Comparison of ENCODE assay signal across 1 cellular context in the genomic region with DNA sequence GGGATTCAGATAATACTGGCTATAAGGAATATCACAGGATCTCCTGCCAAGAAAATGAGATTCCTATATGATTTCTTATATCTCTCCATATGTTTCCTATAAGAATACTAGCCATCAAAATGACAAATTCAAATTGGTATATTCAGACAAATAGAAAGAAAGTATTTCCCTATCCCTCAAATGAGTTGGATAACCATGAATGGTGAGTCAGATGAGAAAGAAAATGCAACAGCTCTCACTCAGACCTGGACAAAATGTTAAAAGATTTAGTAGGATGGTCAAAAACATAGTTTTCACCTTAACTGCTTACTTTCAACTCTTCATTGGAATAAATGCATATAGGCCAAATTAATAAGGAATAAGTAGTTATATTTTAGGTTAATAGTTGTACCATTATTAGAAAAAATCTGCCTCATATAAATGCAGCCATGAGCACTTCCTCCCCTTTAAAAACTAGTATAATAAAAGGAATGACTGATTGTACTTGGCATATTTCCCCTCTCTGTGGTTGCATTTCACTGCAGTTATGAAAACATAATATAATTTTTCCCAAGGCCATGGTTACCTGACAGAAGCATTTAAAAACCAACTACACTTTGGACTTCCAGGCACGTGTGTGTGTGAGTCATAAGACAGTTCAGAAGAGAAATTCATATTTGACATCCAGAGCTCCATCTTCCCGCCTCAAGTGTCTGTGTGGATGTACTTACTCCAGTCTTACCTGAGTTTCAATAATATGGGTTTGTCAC.
TF ChIP-seq lines count a peak whose summit lies in the region.

No MANE protein-coding gene starts in this region.

TF ChIP-seq in HepG2, 621 proteins besides CTCF, POLR2A, EP300 and RAD21:
- TF ChIP-seq ZNF326 (CRISPR knock-in tag; IDR thresholded peaks at IDR 0.05; ENCODE audit: borderline replicate concordance): no peak
- TF ChIP-seq NCOR1 (IDR thresholded peaks at IDR 0.05; ENCODE audit: borderline replicate concordance, low read length): no peak
- no peak for TF ChIP-seq TOPORS (CRISPR knock-in tag; IDR thresholded peaks at IDR 0.05)
- no peak for TF ChIP-seq ZNF367 (CRISPR knock-in tag; IDR thresholded peaks at IDR 0.05; ENCODE audit: borderline replicate concordance)
- TF ChIP-seq IRX3 (CRISPR knock-in tag; IDR thresholded peaks at IDR 0.05; ENCODE audit: borderline replicate concordance, low read depth): no peak
- TF ChIP-seq RELA (CRISPR knock-in tag; IDR thresholded peaks at IDR 0.05): no peak
- TF ChIP-seq, protein P1, sequence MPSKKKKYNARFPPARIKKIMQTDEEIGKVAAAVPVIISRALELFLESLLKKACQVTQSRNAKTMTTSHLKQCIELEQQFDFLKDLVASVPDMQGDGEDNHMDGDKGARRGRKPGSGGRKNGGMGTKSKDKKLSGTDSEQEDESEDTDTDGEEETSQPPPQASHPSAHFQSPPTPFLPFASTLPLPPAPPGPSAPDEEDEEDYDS (CRISPR knock-in tag; IDR thresholded peaks at IDR 0.05): no peak
- TF ChIP-seq, protein P2, sequence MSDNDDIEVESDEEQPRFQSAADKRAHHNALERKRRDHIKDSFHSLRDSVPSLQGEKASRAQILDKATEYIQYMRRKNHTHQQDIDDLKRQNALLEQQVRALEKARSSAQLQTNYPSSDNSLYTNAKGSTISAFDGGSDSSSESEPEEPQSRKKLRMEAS (IDR thresholded peaks at IDR 0.05): no peak
- TF ChIP-seq ZNF589 (CRISPR knock-in tag; conservative IDR thresholded peaks at IDR 0.05): no peak
TF ChIP-seq in HepG2: peak in this region for 0.
